In the genomic region with DNA sequence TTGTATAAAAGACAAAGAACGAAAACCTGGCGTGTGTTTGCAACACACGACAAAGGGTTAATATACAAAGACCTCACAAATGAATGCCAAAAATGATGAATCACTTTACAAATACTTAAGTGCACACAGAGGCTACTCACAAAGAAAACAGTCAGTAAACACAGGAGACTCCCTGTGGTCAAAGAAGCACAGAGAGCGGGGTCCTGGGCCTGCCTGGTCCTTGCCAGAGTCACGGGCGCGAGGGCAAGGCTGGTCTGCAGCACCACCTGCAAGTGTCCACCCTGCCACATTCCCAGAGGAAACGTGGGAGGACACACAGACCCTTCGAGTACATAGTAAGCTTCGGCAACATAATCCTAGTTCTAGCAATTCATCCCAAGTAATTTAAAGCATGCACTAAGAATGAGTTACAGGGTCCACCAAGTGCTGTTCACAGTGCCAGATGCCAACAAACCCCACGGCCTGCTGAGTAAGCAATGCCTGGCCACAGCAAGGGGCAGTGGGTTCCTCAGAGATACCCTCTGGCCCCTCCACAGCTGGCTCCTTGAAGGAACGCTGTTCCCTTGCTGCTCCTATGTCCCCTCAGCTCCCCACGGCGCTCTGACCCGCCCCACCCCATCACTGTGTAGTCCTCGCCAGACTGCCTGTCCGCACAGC, we compare ENCODE assay signal across 1 cellular context.
TF ChIP-seq lines count a peak whose summit lies in the region.

No MANE protein-coding gene starts in this region.

TF ChIP-seq in endothelial cell of umbilical vein, 7 proteins besides CTCF, POLR2A, EP300 and RAD21:
- TF ChIP-seq, protein P1, sequence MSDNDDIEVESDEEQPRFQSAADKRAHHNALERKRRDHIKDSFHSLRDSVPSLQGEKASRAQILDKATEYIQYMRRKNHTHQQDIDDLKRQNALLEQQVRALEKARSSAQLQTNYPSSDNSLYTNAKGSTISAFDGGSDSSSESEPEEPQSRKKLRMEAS (IDR thresholded peaks at IDR 0.05; ENCODE audit: insufficient read depth, insufficient read length), result no peak
- TF ChIP-seq GATA2 (IDR thresholded peaks at IDR 0.05; ENCODE audit: insufficient read depth, insufficient read length, low read depth, low read length), result no peak
- TF ChIP-seq EZH2 (IDR thresholded peaks at IDR 0.05; ENCODE audit: borderline replicate concordance, low read depth, low read length, severe bottlenecking), result no peak
- TF ChIP-seq MYC (IDR thresholded peaks at IDR 0.05; ENCODE audit: low read depth, low read length), result no peak
- TF ChIP-seq JUN (IDR thresholded peaks at IDR 0.05; ENCODE audit: borderline replicate concordance, insufficient read depth, insufficient read length, low read depth), result peak; percentile 75
- peak; percentile 82 for TF ChIP-seq POLR2AphosphoS5 (IDR thresholded peaks at IDR 0.05; ENCODE audit: insufficient read depth, low read depth, low read length)
- peak; percentile 89 for TF ChIP-seq FOS (IDR thresholded peaks at IDR 0.05; ENCODE audit: borderline replicate concordance, insufficient read depth, low read length)
